Comparison of ENCODE assay signal across 1 cellular context in genomic region chr10:73593110-73593509, GRCh38.
TF ChIP-seq lines count a peak whose summit lies in the region.

No MANE protein-coding gene starts in this region.

TF ChIP-seq in HepG2, 621 proteins besides CTCF, POLR2A, EP300 and RAD21:
- TF ChIP-seq ZNF121 (CRISPR knock-in tag; IDR thresholded peaks at IDR 0.05): peak; percentile 78
- no peak for TF ChIP-seq ZNF256 (CRISPR knock-in tag; conservative IDR thresholded peaks at IDR 0.05)
